ENCODE assay signal across 8 cellular contexts in genomic region chr1:52920791-52921291, GRCh38. TPM values are rescaled to one million over a fixed set of nuclear protein-coding genes. Genes with fewer than 3 reads are reported as not detected.
A peak's percentile ranks its signal among the peaks of the same experiment; 100 is the strongest.
DNase-seq lines count a peak whose midpoint lies in the region; ATAC-seq and TF ChIP-seq lines count a peak whose summit lies in the region.

No MANE protein-coding gene starts in this region.

- peak overlapping the region; percentile 80 for H3K4me3 Mint-ChIP-seq in activated CD4-positive, alpha-beta memory T cell treated with anti-CD3 and anti-CD28 coated beads, Interleukin-2, amount 10 ng/mL, durations not matched to agents 7 days and 5 days
- H3K4me3 Mint-ChIP-seq in glutamatergic neuron (ENCODE audit: unreplicated experiment): peak overlapping the region; percentile 31

- peaks cover 28% of the 10 kb centered on the region for H3K4me1 Mint-ChIP-seq in activated CD4-positive, alpha-beta memory T cell treated with anti-CD3 and anti-CD28 coated beads, Interleukin-2, amount 10 ng/mL, durations not matched to agents 7 days and 5 days
- H3K4me1 Mint-ChIP-seq in glutamatergic neuron (ENCODE audit: low read depth, unreplicated experiment): no peaks in the 10 kb centered on the region

- no peaks in the 10 kb centered on the region for H3K36me3 Mint-ChIP-seq in activated CD4-positive, alpha-beta memory T cell treated with anti-CD3 and anti-CD28 coated beads, Interleukin-2, amount 10 ng/mL, durations not matched to agents 7 days and 5 days (ENCODE audit: low read depth)
- peaks cover 14% of the 10 kb centered on the region for H3K36me3 Mint-ChIP-seq in glutamatergic neuron (ENCODE audit: unreplicated experiment)

- H3K27ac ChIP-seq in DND-41 (ENCODE audit: low read length) (no peak overlapping the region), parathyroid adenoma (peak overlapping the region; percentile 69)

- H3K9me3 Mint-ChIP-seq in activated CD4-positive, alpha-beta memory T cell treated with anti-CD3 and anti-CD28 coated beads, Interleukin-2, amount 10 ng/mL, durations not matched to agents 7 days and 5 days: no peaks in the 10 kb centered on the region
- no peaks in the 10 kb centered on the region for H3K9me3 Mint-ChIP-seq in glutamatergic neuron (ENCODE audit: unreplicated experiment)

- H3K9ac ChIP-seq in DND-41 (ENCODE audit: low read depth, low read length) (peak overlapping the region; percentile 53), parathyroid adenoma (peak overlapping the region; percentile 39)

- H3K27me3 ChIP-seq in DND-41 (ENCODE audit: insufficient read depth, low read length, poor library complexity) (no peaks in the 10 kb centered on the region), parathyroid adenoma (ENCODE audit: control insufficient read depth, insufficient read depth, low read length) (no peaks in the 10 kb centered on the region)

- H4K20me1 ChIP-seq in DND-41 (ENCODE audit: insufficient read depth, low read length): no peaks in the 10 kb centered on the region

- H3K79me2 ChIP-seq in DND-41 (ENCODE audit: insufficient read depth, low read length): no peaks in the 10 kb centered on the region
- H3K79me2 ChIP-seq in parathyroid adenoma: no peaks in the 10 kb centered on the region

- POLR2A ChIA-PET in activated CD4-positive, alpha-beta memory T cell treated with anti-CD3 and anti-CD28 coated beads, Interleukin-2, amount 10 ng/mL, durations not matched to agents 7 days and 5 days (lab: Charles Lee): interaction anchor here (1.0 to 1.2 kb wide), 3 partner anchors 79 to 288 kb away, joined by 3 to 4 read pairs (median 3); partner anchors contain the start of genes SHISAL2A and ZYG11A

- no peak for TF ChIP-seq CTCF in DND-41 (IDR thresholded peaks at IDR 0.05; ENCODE audit: borderline replicate concordance, extremely low read depth, low read length, poor library complexity, severe bottlenecking)
- TF ChIP-seq CTCF in glutamatergic neuron (IDR thresholded peaks at IDR 0.05; ENCODE audit: partially characterized antibody, unreplicated experiment): no peak
- TF ChIP-seq CTCF in parathyroid adenoma (IDR thresholded peaks at IDR 0.05): no peak

- H3K36me3 ChIP-seq in DND-41 (ENCODE audit: insufficient read depth, low read length) (no peaks in the 10 kb centered on the region), parathyroid adenoma (ENCODE audit: control insufficient read depth, insufficient read depth, low read length) (no peaks in the 10 kb centered on the region)

- H3K9me3 ChIP-seq in DND-41 (ENCODE audit: insufficient read depth, low read length, severe bottlenecking): no peaks in the 10 kb centered on the region
- H3K9me3 ChIP-seq in parathyroid adenoma (ENCODE audit: control insufficient read depth, low read length): no peaks in the 10 kb centered on the region

- no peak for DNase-seq in DND-41
- DNase-seq in activated CD4-positive, alpha-beta memory T cell treated with anti-CD3 and anti-CD28 coated beads, Interleukin-2, amount 10 ng/mL, durations not matched to agents 7 days and 5 days: no peak
- no peak for DNase-seq in glutamatergic neuron
- DNase-seq in hippocampal formation (lab: John Stamatoyannopoulos, UW): no peak
- DNase-seq in ecto neural progenitor cell (ENCODE audit: low spot score): no peak

- H3K27ac Mint-ChIP-seq in activated CD4-positive, alpha-beta memory T cell treated with anti-CD3 and anti-CD28 coated beads, Interleukin-2, amount 10 ng/mL, durations not matched to agents 7 days and 5 days: no peak overlapping the region
- H3K27ac Mint-ChIP-seq in glutamatergic neuron (ENCODE audit: unreplicated experiment): no peak overlapping the region

- peaks cover 1% of the 10 kb centered on the region for H3K27me3 Mint-ChIP-seq in activated CD4-positive, alpha-beta memory T cell treated with anti-CD3 and anti-CD28 coated beads, Interleukin-2, amount 10 ng/mL, durations not matched to agents 7 days and 5 days
- H3K27me3 Mint-ChIP-seq in glutamatergic neuron (ENCODE audit: unreplicated experiment): peaks cover 6% of the 10 kb centered on the region

- H2AFZ ChIP-seq in DND-41 (ENCODE audit: low read depth, low read length) (no peak overlapping the region), parathyroid adenoma (peak overlapping the region; percentile 82)

- H3K4me3 ChIP-seq in DND-41 (ENCODE audit: low read depth in 1 of 2, low read length in 2 of 2) (peak overlapping the region in 1 of 2 experiments; percentile 51; a peak in 2 of 4 replicates), parathyroid adenoma (ENCODE audit: low read depth, low read length) (peak overlapping the region; percentile 83)

- ATAC-seq in DND-41 (ENCODE audit: insufficient read depth, low read depth) (no peak), HG02642 (IDR thresholded peaks at IDR 0.05; ENCODE audit: poor library complexity, unreplicated experiment) (no peak), GM21447 (IDR thresholded peaks at IDR 0.05; ENCODE audit: unreplicated experiment) (no peak)

- H3K4me2 ChIP-seq in DND-41 (ENCODE audit: insufficient read depth, low read length): peak overlapping the region; percentile 46
- H3K4me2 ChIP-seq in parathyroid adenoma (ENCODE audit: low read length): peak overlapping the region; percentile 86

- CTCF ChIA-PET in activated CD4-positive, alpha-beta memory T cell treated with anti-CD3 and anti-CD28 coated beads, Interleukin-2, amount 10 ng/mL, durations not matched to agents 7 days and 5 days (lab: Charles Lee): interaction anchor here (0.6 to 2.2 kb wide), 12 partner anchors 11 to 516 kb away, joined by 3 to 8 read pairs (median 4); partner anchors contain the start of genes ORC1, PRPF38A and ZYG11A

- H3K4me1 ChIP-seq in DND-41 (ENCODE audit: insufficient read depth, low read length) (peaks cover 9% of the 10 kb centered on the region; the same call in 1 of the 2 replicates), parathyroid adenoma (no peaks in the 10 kb centered on the region)

RNA-seq across cellular contexts. Expression of gene ECHDC2, which starts 0.7 kb away (rescaled TPM):
- 10 to 100 TPM; 63.9 to 64.5 TPM for total RNA-seq in activated CD4-positive, alpha-beta memory T cell treated with anti-CD3 and anti-CD28 coated beads, Interleukin-2, amount 10 ng/mL, durations not matched to agents 7 days and 5 days
- 32.4 TPM for total RNA-seq in glutamatergic neuron (ENCODE audit: unreplicated experiment)

RNA-seq across cellular contexts. Expression of gene SCP2, which starts 6.2 kb away (rescaled TPM):
- total RNA-seq in activated CD4-positive, alpha-beta memory T cell treated with anti-CD3 and anti-CD28 coated beads, Interleukin-2, amount 10 ng/mL, durations not matched to agents 7 days and 5 days: 10 to 100 TPM; 91.0 to 99.9 TPM
- total RNA-seq in glutamatergic neuron (ENCODE audit: unreplicated experiment): 57.5 TPM
